In genomic region chr2:14552286-14552685, GRCh38 we compare ENCODE assay signal across 32 cellular contexts.
"Had no signal": no experiment of that assay in that cellular context is flagged by ENCODE, and none has a peak within 500 bp of the region (broad histone marks: within the 10 kb centered on the region; RNA-seq: fewer than 3 reads in every experiment).

No MANE protein-coding gene starts in this region.

- H3K36me3 ChIP-seq: adrenal gland, ascending aorta, brain microvascular endothelial cell, breast epithelium, cardiac muscle cell had no signal

- H3K9me3 ChIP-seq: adrenal gland, ascending aorta, body of pancreas, breast epithelium had no signal

- H3K27me3 ChIP-seq: adrenal gland, ascending aorta, body of pancreas, brain microvascular endothelial cell, breast epithelium, cardiac muscle cell had no signal

- H3K4me3 ChIP-seq: adrenal gland, ascending aorta, body of pancreas, breast epithelium, cardiac muscle cell had no signal

- DNase-seq: activated effector memory CD4-positive, alpha-beta T cell treated with anti-CD3 and anti-CD28 coated beads, Interleukin-2, amount 50 U/mL, for 16 hours; activated effector memory CD4-positive, alpha-beta T cell treated with Interleukin-2 at 50 U/mL for 16 hours; activated gamma-delta T cell; activated gamma-delta T cell treated with Interleukin-2 at 50 U/mL for 16 hours; activated naive CD4-positive, alpha-beta T cell; activated naive CD4-positive, alpha-beta T cell treated with anti-CD3 and anti-CD28 coated beads for 36 hours; activated naive CD4-positive, alpha-beta T cell treated with anti-CD3 and anti-CD28 coated beads, Interleukin-2, amount 10 ng/mL, durations not matched to agents 7 days and 5 days; activated naive CD4-positive, alpha-beta T cell treated with anti-CD3 and anti-CD28 coated beads, Interleukin-2, amount 50 U/mL, for 16 hours; activated naive CD4-positive, alpha-beta T cell treated with Interleukin-2 at 50 U/mL for 16 hours; activated naive CD8-positive, alpha-beta T cell treated with anti-CD3 and anti-CD28 coated beads for 36 hours; activated naive CD8-positive, alpha-beta T cell treated with anti-CD3 and anti-CD28 coated beads, Interleukin-2, amount 10 ng/mL, durations not matched to agents 7 days and 5 days; activated naive CD8-positive, alpha-beta T cell treated with anti-CD3 and anti-CD28 coated beads, Interleukin-2, amount 50 U/mL, for 24 hours; activated T-cell treated with anti-CD3 and anti-CD28 coated beads, Interleukin-2, amount 50 U/mL, for 1 hour; activated T-cell treated with anti-CD3 and anti-CD28 coated beads, Interleukin-2, amount 50 U/mL, for 24 hours; activated T-cell treated with anti-CD3 and anti-CD28 coated beads, Interleukin-2, amount 50 U/mL, for 4 hours; activated T-cell treated with anti-CD3 and anti-CD28 coated beads, Interleukin-2, amount 50 U/mL, for 48 hours; activated T-cell treated with anti-CD3 and anti-CD28 coated beads, Interleukin-2, amount 50 U/mL, for 72 hours; adrenal gland; amniotic stem cell; amygdala; anterior cingulate cortex; aorta; body of pancreas; brain microvascular endothelial cell; caudate nucleus; central memory CD4-positive, alpha-beta T cell; cerebellar nuclear complex had no signal

- H3K27ac ChIP-seq: adrenal gland, ascending aorta, body of pancreas, brain microvascular endothelial cell, breast epithelium, cardiac muscle cell had no signal

- ATAC-seq: activated naive CD4-positive, alpha-beta T cell treated with anti-CD3 and anti-CD28 coated beads, Interleukin-2, amount 50 U/mL, for 72 hours; activated naive CD8-positive, alpha-beta T cell treated with anti-CD3 and anti-CD28 coated beads, Interleukin-2, amount 50 U/mL, for 24 hours; activated T-cell treated with anti-CD3 and anti-CD28 coated beads, Interleukin-2, amount 50 U/mL, for 4 hours; activated T-cell treated with anti-CD3 and anti-CD28 coated beads, Interleukin-2, amount 50 U/mL, for 72 hours; activated T-helper 17 cell treated with anti-CD3 and anti-CD28 coated beads, Interleukin-2, amount 50 U/mL, for 72 hours; body of pancreas had no signal

- H3K4me1 ChIP-seq: adrenal gland, ascending aorta, body of pancreas, breast epithelium had no signal
